8 cellular contexts compared by ENCODE assay signal in the genomic region with DNA sequence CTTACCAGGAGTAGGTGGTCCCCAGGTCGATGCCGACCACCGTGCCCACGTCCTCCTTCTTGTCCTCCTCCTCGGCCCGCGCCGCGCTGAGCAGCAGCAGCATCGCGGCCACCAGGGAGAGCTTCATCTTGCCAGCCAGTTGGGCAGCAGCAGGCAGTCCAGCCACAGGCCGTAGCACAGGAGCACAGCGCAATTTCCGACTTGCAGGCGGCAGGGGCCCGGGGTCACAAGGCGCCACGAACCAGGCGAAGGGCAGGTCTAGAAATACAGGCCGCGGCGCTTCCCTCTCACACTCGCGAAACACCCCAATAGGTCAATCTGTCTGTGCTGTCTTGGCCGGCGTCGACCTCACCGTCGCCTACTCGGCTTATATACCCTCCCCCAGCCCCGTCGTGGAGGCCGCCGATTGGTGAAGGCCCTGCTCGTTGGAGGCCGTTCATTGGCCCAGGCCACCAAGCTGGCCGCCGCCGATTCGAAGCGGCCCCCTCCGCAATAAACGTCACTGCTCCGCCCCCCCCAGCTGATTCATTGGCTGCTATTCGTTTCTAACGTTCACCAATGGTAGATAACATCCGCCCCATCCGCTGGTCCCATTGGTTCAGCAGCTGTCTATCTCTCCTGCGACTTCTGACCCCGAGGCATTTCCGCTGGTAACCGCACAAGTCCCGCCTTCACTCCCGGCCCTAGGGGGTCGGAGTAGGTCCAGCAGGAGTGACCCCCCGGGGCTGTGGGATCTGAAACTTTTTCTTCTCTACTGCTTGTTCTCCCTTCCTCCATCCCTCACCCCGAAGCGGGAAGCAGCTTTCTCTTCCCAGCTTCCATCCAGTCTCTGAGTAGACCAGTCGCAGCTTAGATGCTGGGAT. TPM values are rescaled to one million over a fixed set of nuclear protein-coding genes. Genes with fewer than 3 reads are reported as not detected.
DNase-seq lines count a peak whose midpoint lies in the region; ATAC-seq and TF ChIP-seq lines count a peak whose summit lies in the region.

TSS of gene HSPA5 (minus strand) at position 344 of the 863 bp plus-strand sequence. CDS start at position 127, 217 bp downstream.

- H3K27me3 Mint-ChIP-seq in activated T-cell treated with anti-CD3 and anti-CD28 coated beads, Interleukin-2, amount 50 U/mL, for 4 hours (ENCODE audit: low read depth): no peaks in the 10 kb centered on the region

- H3K9me3 Mint-ChIP-seq in activated T-cell treated with anti-CD3 and anti-CD28 coated beads, Interleukin-2, amount 50 U/mL, for 4 hours: no peaks in the 10 kb centered on the region

- H3K27me3 ChIP-seq in Panc1 (ENCODE audit: control insufficient read depth, insufficient read depth, low read length) (no peaks in the 10 kb centered on the region), esophagus (ENCODE audit: control insufficient read depth in 1 of 2, insufficient read depth in 2 of 2, low read length in 2 of 2) (no peaks in the 10 kb centered on the region), mucosa of stomach (ENCODE audit: control insufficient read depth, insufficient read depth, low read length) (no peaks in the 10 kb centered on the region)

- POLR2A ChIA-PET in Panc1 (lab: Charles Lee): interaction anchor here (0.5 to 0.8 kb wide), 3 partner anchors 24 to 434 kb away, joined by 3 to 11 read pairs (median 4); no protein-coding TSS in a partner anchor

- in situ Hi-C loops in Panc1 (cut with HindIII; ENCODE audit: low pct_unique_long_range_greater_than_20kb, low sequenced_read_pairs): no loop called here

- peaks cover 43% of the 10 kb centered on the region for H3K4me1 Mint-ChIP-seq in activated T-cell treated with anti-CD3 and anti-CD28 coated beads, Interleukin-2, amount 50 U/mL, for 4 hours (ENCODE audit: low read depth)

- ATAC-seq in GM21723 (IDR thresholded peaks at IDR 0.05; ENCODE audit: unreplicated experiment): peak; percentile 90
- ATAC-seq in Panc1: peak; percentile 95
- ATAC-seq in activated T-cell treated with anti-CD3 and anti-CD28 coated beads, Interleukin-2, amount 50 U/mL, for 4 hours: peak; percentile 92 to 94

- no peak for TF ChIP-seq CTCF in Panc1 (IDR thresholded peaks at IDR 0.05)

- 0% methylated on average over 58 to 59 of the region's 59 CpGs for WGBS in esophagus, 2 donors

- H3K27ac ChIP-seq in Panc1 (ENCODE audit: low read length) (peak within 1 kb of the TSS; percentile 98), esophagus (ENCODE audit: low read depth in 2 of 2, low read length in 1 of 2) (peak within 1 kb of the TSS; percentile 97 to 98)

- intact Hi-C loops in Panc1 (cut with micrococcal nuclease; ENCODE audit: unreplicated experiment): no loop called here

- BruUV-seq in Panc1 (replicated peaks; lab: Mats Ljungman, UMichigan): TSS peak; percentile 83

- peaks cover 45% of the 10 kb centered on the region for H3K36me3 Mint-ChIP-seq in activated T-cell treated with anti-CD3 and anti-CD28 coated beads, Interleukin-2, amount 50 U/mL, for 4 hours (ENCODE audit: insufficient read depth)

- DNase-seq in DMS79 (lab: John Stamatoyannopoulos, UW) (peak; percentile 98), KG1 (lab: John Stamatoyannopoulos, UW) (peak; percentile 98), Panc1 (ENCODE audit: low read depth, low spot score) (peak; percentile 97)
- peak; percentile 100 for DNase-seq in activated T-cell treated with anti-CD3 and anti-CD28 coated beads, Interleukin-2, amount 50 U/mL, for 4 hours
- DNase-seq in stimulated activated CD8-positive, alpha-beta memory T cell treated with anti-CD3 and anti-CD28 coated beads, Interleukin-7, amount 100 ng/mL, for 1 hour (ENCODE audit: low read depth in 2 of 2): peak; percentile 99

- H3K9ac ChIP-seq in mucosa of stomach (ENCODE audit: low read length): peak within 1 kb of the TSS; percentile 98

- H3K36me3 ChIP-seq in Panc1 (ENCODE audit: control insufficient read depth, insufficient read depth, low read length) (peaks cover 34% of the 10 kb centered on the region), esophagus (ENCODE audit: control insufficient read depth in 2 of 2, insufficient read depth in 2 of 2, low read length in 1 of 2) (peaks cover 0 to 4% of the 10 kb centered on the region in 2 donors), mucosa of stomach (ENCODE audit: control insufficient read depth, insufficient read depth, low read length) (peaks cover 10% of the 10 kb centered on the region)

- H3K4me3 Mint-ChIP-seq in activated T-cell treated with anti-CD3 and anti-CD28 coated beads, Interleukin-2, amount 50 U/mL, for 4 hours: peak within 1 kb of the TSS; percentile 99

- H3K4me3 ChIP-seq in Panc1 (ENCODE audit: low read depth in 2 of 2, low read length in 2 of 2): peak within 1 kb of the TSS; percentile 89 to 95
- peak within 1 kb of the TSS; percentile 85 to 98 for H3K4me3 ChIP-seq in esophagus (ENCODE audit: low read depth in 1 of 2, low read length in 2 of 2)
- peak within 1 kb of the TSS; percentile 75 for H3K4me3 ChIP-seq in mucosa of stomach (ENCODE audit: low read length)

- CTCF ChIA-PET in Panc1 (lab: Charles Lee): interaction anchor here (0.5 kb wide), 2 partner anchors 17 to 143 kb away, joined by 3 to 4 read pairs; no protein-coding TSS in a partner anchor

- H3K9me3 ChIP-seq in Panc1 (ENCODE audit: control insufficient read depth, insufficient read depth, low read depth, low read length) (no peaks in the 10 kb centered on the region), esophagus (ENCODE audit: control insufficient read depth in 2 of 2, insufficient read depth in 1 of 2, low read depth in 1 of 2, low read length in 1 of 2) (no peaks in the 10 kb centered on the region), mucosa of stomach (ENCODE audit: control insufficient read depth, low read length) (no peaks in the 10 kb centered on the region)

- H3K4me1 ChIP-seq in Panc1 (ENCODE audit: control insufficient read depth, insufficient read depth, low read length) (peaks cover 37% of the 10 kb centered on the region), esophagus (ENCODE audit: control insufficient read depth in 2 of 2, insufficient read depth in 2 of 2, low read length in 1 of 2) (peaks cover 0 to 2% of the 10 kb centered on the region in 2 donors), mucosa of stomach (ENCODE audit: control insufficient read depth, insufficient read depth, low read length) (peaks cover 30% of the 10 kb centered on the region)

RNA-seq across cellular contexts. Expression of gene HSPA5, which starts in this region (rescaled TPM):
- 281 TPM for total RNA-seq in Panc1 (2021; ENCODE audit: unreplicated experiment)
- 225 TPM for polyA plus RNA-seq in Panc1 (2012; ENCODE audit: insufficient read length)
- 100 to 1,000 TPM; 303 to 366 (median 310) TPM for total RNA-seq in activated T-cell treated with anti-CD3 and anti-CD28 coated beads, Interleukin-2, amount 50 U/mL, for 4 hours
- polyA plus RNA-seq in esophagus: 100 to 1,000 TPM in 1 of 2 donors, 10 to 100 TPM in 1; 63.8 to 138 TPM

Comparison
In these comparisons a context has a peak if more than half of its experiments do, and no peak if none do; other contexts are left out.
1. Peak in every context shown above with its lines: DNase-seq, ATAC-seq, H3K4me3 ChIP-seq and H3K27ac ChIP-seq.